Comparison of ENCODE assay signal across 10 cellular contexts in the genomic region with DNA sequence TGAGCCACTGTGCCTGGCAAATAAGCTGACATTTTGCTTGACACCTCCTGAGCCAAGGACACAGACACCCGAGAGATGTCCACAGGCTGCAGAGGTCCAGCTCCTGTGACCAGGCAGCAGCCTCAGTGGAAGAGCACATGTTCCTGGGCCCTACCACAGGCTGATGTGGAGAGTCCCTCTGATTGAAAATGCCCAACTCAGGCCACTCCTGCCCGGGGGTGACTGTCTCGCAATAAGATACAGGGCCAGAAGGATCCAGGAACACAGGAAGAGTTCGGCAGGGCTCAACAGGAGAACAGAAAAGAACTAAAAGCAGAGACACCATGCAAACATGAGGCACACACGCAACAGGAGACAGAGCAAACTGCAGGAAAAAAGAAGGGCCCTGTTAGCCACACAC. TPM values are rescaled to one million over a fixed set of nuclear protein-coding genes. Genes with fewer than 3 reads are reported as not detected.
A peak's percentile ranks its signal among the peaks of the same experiment; 100 is the strongest.
DNase-seq lines count a peak whose midpoint lies in the region; ATAC-seq and TF ChIP-seq lines count a peak whose summit lies in the region.
"Had no signal": no experiment of that assay in that cellular context is flagged by ENCODE, and none has a peak within 500 bp of the region (broad histone marks: within the 10 kb centered on the region; RNA-seq: fewer than 3 reads in every experiment).

No MANE protein-coding gene starts in this region.

- H2AK5ac ChIP-seq in mesenchymal stem cell (ENCODE audit: low read length, severe bottlenecking), result peak overlapping the region; percentile 20

- H2AFZ ChIP-seq in mesenchymal stem cell (ENCODE audit: low read depth, low read length), result no peak overlapping the region

- peaks cover 4% of the 10 kb centered on the region for H3K36me3 Mint-ChIP-seq in activated CD4-positive, alpha-beta T cell treated with anti-CD3 and anti-CD28 coated beads for 36 hours (ENCODE audit: low read depth)
- H3K36me3 Mint-ChIP-seq in activated naive CD8-positive, alpha-beta T cell treated with anti-CD3 and anti-CD28 coated beads, Interleukin-2, amount 50 U/mL, for 24 hours (ENCODE audit: low read depth), result no peaks in the 10 kb centered on the region

- H3K36me3 ChIP-seq in mesenchymal stem cell (ENCODE audit: control insufficient read depth in 1 of 2, insufficient read depth in 2 of 2, low read depth in 1 of 2, low read length in 2 of 2) (peaks cover 0 to 8% of the 10 kb centered on the region in 2 experiments), testis (ENCODE audit: low read depth, missing control alignments) (no peaks in the 10 kb centered on the region)
- H3K36me3 ChIP-seq: pancreas had no signal

- H3K4me2 ChIP-seq in mesenchymal stem cell (ENCODE audit: low read length, poor library complexity, severe bottlenecking), result no peak overlapping the region

- CTCF ChIA-PET in activated CD4-positive, alpha-beta T cell treated with anti-CD3 and anti-CD28 coated beads for 36 hours (lab: Charles Lee), result interaction anchor here (0.6 to 3.7 kb wide), 8 partner anchors 10 to 274 kb away, joined by 3 to 18 read pairs (median 5); no protein-coding TSS in a partner anchor

- no peak overlapping the region for H3K27ac ChIP-seq in mesenchymal stem cell (ENCODE audit: low read length, poor library complexity, severe bottlenecking)
- H3K27ac ChIP-seq in testis, result peak overlapping the region; percentile 92 to 93

- H2BK5ac ChIP-seq in mesenchymal stem cell (ENCODE audit: low read depth, low read length, poor library complexity, severe bottlenecking), result no peak overlapping the region

- H3K4me1 Mint-ChIP-seq in activated CD4-positive, alpha-beta T cell treated with anti-CD3 and anti-CD28 coated beads for 36 hours, result peaks cover 42% of the 10 kb centered on the region
- peaks cover 41% of the 10 kb centered on the region for H3K4me1 Mint-ChIP-seq in activated naive CD8-positive, alpha-beta T cell treated with anti-CD3 and anti-CD28 coated beads, Interleukin-2, amount 50 U/mL, for 24 hours

- POLR2A ChIA-PET in activated CD4-positive, alpha-beta T cell treated with anti-CD3 and anti-CD28 coated beads for 36 hours (lab: Charles Lee), result interaction anchor here (4.1 to 5.9 kb wide), 2 partner anchors 28 to 50 kb away, joined by 116 to 180 read pairs; partner anchors contain the start of genes MALAT1 and NEAT1

- H3K27me3 ChIP-seq in mesenchymal stem cell (ENCODE audit: control insufficient read depth in 1 of 2, insufficient read depth in 1 of 2, low read length in 2 of 2) (no peaks in the 10 kb centered on the region), testis (no peaks in the 10 kb centered on the region)
- H3K27me3 ChIP-seq: pancreas had no signal

- H3K4me3 ChIP-seq in mesenchymal stem cell (ENCODE audit: insufficient read depth in 1 of 2, low read depth in 1 of 2, low read length in 2 of 2) (no peak overlapping the region), testis (no peak overlapping the region)

- TF ChIP-seq CTCF in testis (IDR thresholded peaks at IDR 0.05), result no peak

- peak overlapping the region; percentile 33 for H3K27ac Mint-ChIP-seq in activated CD4-positive, alpha-beta T cell treated with anti-CD3 and anti-CD28 coated beads for 36 hours
- peak overlapping the region; percentile 57 for H3K27ac Mint-ChIP-seq in activated naive CD8-positive, alpha-beta T cell treated with anti-CD3 and anti-CD28 coated beads, Interleukin-2, amount 50 U/mL, for 24 hours

- H4K91ac ChIP-seq in mesenchymal stem cell (ENCODE audit: low read length), result peak overlapping the region; percentile 19

- H3K23ac ChIP-seq in mesenchymal stem cell (ENCODE audit: low read length in 2 of 2), result no peak overlapping the region

- H2BK12ac ChIP-seq in mesenchymal stem cell (ENCODE audit: low read length in 2 of 2), result peak overlapping the region in 1 of 2 experiments; percentile 91

- peak overlapping the region in 1 of 2 experiments; percentile 83 for H3K18ac ChIP-seq in mesenchymal stem cell (ENCODE audit: low read depth in 1 of 2, low read length in 2 of 2)

- no peak overlapping the region for H3K14ac ChIP-seq in mesenchymal stem cell (ENCODE audit: low read length in 2 of 2)

- intact Hi-C loops in activated CD4-positive, alpha-beta T cell treated with anti-CD3 and anti-CD28 coated beads for 36 hours (cut with DNase I, micrococcal nuclease), result no loop called here
- intact Hi-C loops in testis (cut with DNase I; ENCODE audit: low total_unique reads), result no loop called here

- no peaks in the 10 kb centered on the region for H3K27me3 Mint-ChIP-seq in activated CD4-positive, alpha-beta T cell treated with anti-CD3 and anti-CD28 coated beads for 36 hours
- no peaks in the 10 kb centered on the region for H3K27me3 Mint-ChIP-seq in activated naive CD8-positive, alpha-beta T cell treated with anti-CD3 and anti-CD28 coated beads, Interleukin-2, amount 50 U/mL, for 24 hours

- TF ChIP-seq POLR2A in testis (IDR thresholded peaks at IDR 0.05), result no peak

- H3K4me3 Mint-ChIP-seq in activated CD4-positive, alpha-beta T cell treated with anti-CD3 and anti-CD28 coated beads for 36 hours, result no peak overlapping the region
- H3K4me3 Mint-ChIP-seq in activated naive CD8-positive, alpha-beta T cell treated with anti-CD3 and anti-CD28 coated beads, Interleukin-2, amount 50 U/mL, for 24 hours, result no peak overlapping the region

- H2BK120ac ChIP-seq in mesenchymal stem cell (ENCODE audit: low read depth, low read length), result no peak overlapping the region

- 92% methylated on average over 5 of the region's 5 CpGs for WGBS in mesenchymal stem cell
- 69 to 75% methylated on average over 4 to 5 of the region's 5 CpGs for WGBS in testis, 2 donors

- peaks cover 6% of the 10 kb centered on the region for H3K79me1 ChIP-seq in mesenchymal stem cell (replicated peaks; ENCODE audit: low read length, poor library complexity, severe bottlenecking)

- no peaks in the 10 kb centered on the region for H3K9me3 ChIP-seq in mesenchymal stem cell (ENCODE audit: control insufficient read depth, low read length)
- H3K9me3 ChIP-seq in testis, result no peaks in the 10 kb centered on the region
- H3K9me3 ChIP-seq: pancreas had no signal

- no peak for DNase-seq in activated CD4-positive, alpha-beta T cell treated with anti-CD3 and anti-CD28 coated beads for 36 hours
- DNase-seq in activated CD4-positive, alpha-beta T cell treated with anti-CD3 and anti-CD28 coated beads, Interleukin-2, amount 50 U/mL, for 1 hour, result no peak
- DNase-seq in activated naive CD8-positive, alpha-beta T cell treated with anti-CD3 and anti-CD28 coated beads, Interleukin-2, amount 50 U/mL, for 24 hours, result no peak
- peak; percentile 51 for DNase-seq in mesenchymal stem cell
- DNase-seq in testis, result no peak
- no peak for DNase-seq in GF-D8 (lab: John Stamatoyannopoulos, UW)
- no peak for DNase-seq in SHP77 treated with DMSO at 0.1 percent for 48 hours (lab: John Stamatoyannopoulos, UW)
- DNase-seq in AG20443 (ENCODE audit: low spot score), result no peak
- DNase-seq: activated gamma-delta T cell had no signal

- peak overlapping the region in 1 of 2 experiments; percentile 87 for H3K4ac ChIP-seq in mesenchymal stem cell (ENCODE audit: low read depth in 1 of 2, low read length in 2 of 2)

- no peak overlapping the region for H2BK15ac ChIP-seq in mesenchymal stem cell (ENCODE audit: low read depth, poor library complexity, severe bottlenecking)

- H3K4me1 ChIP-seq in mesenchymal stem cell (ENCODE audit: control insufficient read depth, insufficient read depth, low read depth, low read length) (peaks cover 17% of the 10 kb centered on the region), testis (peaks cover 20% of the 10 kb centered on the region)

- peak overlapping the region; percentile 87 for H3K9ac ChIP-seq in mesenchymal stem cell (ENCODE audit: low read length)

- no peak overlapping the region for H4K8ac ChIP-seq in mesenchymal stem cell (ENCODE audit: low read length)

- ATAC-seq in activated CD4-positive, alpha-beta T cell treated with anti-CD3 and anti-CD28 coated beads for 36 hours, result no peak
- ATAC-seq in activated naive CD8-positive, alpha-beta T cell treated with anti-CD3 and anti-CD28 coated beads, Interleukin-2, amount 50 U/mL, for 24 hours, result no peak

- no peaks in the 10 kb centered on the region for H3K9me3 Mint-ChIP-seq in activated CD4-positive, alpha-beta T cell treated with anti-CD3 and anti-CD28 coated beads for 36 hours (ENCODE audit: low read depth)
- H3K9me3 Mint-ChIP-seq in activated naive CD8-positive, alpha-beta T cell treated with anti-CD3 and anti-CD28 coated beads, Interleukin-2, amount 50 U/mL, for 24 hours, result no peaks in the 10 kb centered on the region

RNA-seq across cellular contexts. Expression of gene MALAT1, which starts 28.4 kb away (rescaled TPM):
- 1,000 to 10,000 TPM; 7,016 to 9,748 TPM for total RNA-seq in activated CD4-positive, alpha-beta T cell treated with anti-CD3 and anti-CD28 coated beads for 36 hours
- 972 TPM for polyA plus RNA-seq in mesenchymal stem cell (2013, experiment 1 of 2)
- polyA plus RNA-seq in mesenchymal stem cell (2013, experiment 2 of 2), result 756 TPM
- 1,000 to 10,000 TPM; 8,109 to 9,314 TPM for total RNA-seq in testis
- polyA plus RNA-seq in testis (ENCODE audit: insufficient read depth, low read depth, low replicate concordance), result 26.7 TPM

RNA-seq across cellular contexts. Expression of gene NEAT1, which starts 47.8 kb away (rescaled TPM):
- 100 to 1,000 TPM; 435 to 569 TPM for total RNA-seq in activated CD4-positive, alpha-beta T cell treated with anti-CD3 and anti-CD28 coated beads for 36 hours
- polyA plus RNA-seq in mesenchymal stem cell (2013, experiment 1 of 2), result 51.2 TPM
- 44.5 TPM for polyA plus RNA-seq in mesenchymal stem cell (2013, experiment 2 of 2)
- total RNA-seq in testis, result 100 to 1,000 TPM; 230 to 243 TPM
- polyA plus RNA-seq in testis (ENCODE audit: insufficient read depth, low read depth, low replicate concordance), result 189 TPM

RNA-seq across cellular contexts. Expression of gene SCYL1, which starts 54.5 kb away (rescaled TPM):
- 10 to 100 TPM; 66.5 to 78.8 TPM for total RNA-seq in activated CD4-positive, alpha-beta T cell treated with anti-CD3 and anti-CD28 coated beads for 36 hours
- polyA plus RNA-seq in mesenchymal stem cell (2013, experiment 1 of 2), result 114 TPM
- 115 TPM for polyA plus RNA-seq in mesenchymal stem cell (2013, experiment 2 of 2)
- 100 to 1,000 TPM; 131 to 160 TPM for total RNA-seq in testis
- polyA plus RNA-seq in testis (ENCODE audit: insufficient read depth, low read depth, low replicate concordance), result 127 TPM
